In genomic region chr1:162689745-162690671, GRCh38 we compare ENCODE assay signal across 10 cellular contexts. TPM values are rescaled to one million over a fixed set of nuclear protein-coding genes. Genes with fewer than 3 reads are reported as not detected.
DNase-seq lines count a peak whose midpoint lies in the region; ATAC-seq, FAIRE-seq and TF ChIP-seq lines count a peak whose summit lies in the region.
"Had no signal": no experiment of that assay in that cellular context is flagged by ENCODE, and none has a peak within 500 bp of the region (broad histone marks: within the 10 kb centered on the region; RNA-seq: fewer than 3 reads in every experiment).

No MANE protein-coding gene starts in this region.

- no peaks in the 10 kb centered on the region for H3K9me1 ChIP-seq in endothelial cell of umbilical vein (replicated peaks; ENCODE audit: control insufficient read depth, extremely low read depth, insufficient read depth, low read length)

- peak overlapping the region; percentile 59 for H3K27ac ChIP-seq in A673 (ENCODE audit: low read depth, low read length, poor library complexity, severe bottlenecking)
- H3K27ac ChIP-seq in endothelial cell of umbilical vein (ENCODE audit: insufficient read depth, low read depth, low read length): peak overlapping the region; percentile 64
- H3K27ac ChIP-seq in muscle layer of colon (ENCODE audit: low read depth, low read length): peak overlapping the region; percentile 97

- no peak for TF ChIP-seq CTCF in A673 (conservative IDR thresholded peaks at IDR 0.05; ENCODE audit: low read depth, low read length)
- TF ChIP-seq CTCF in endothelial cell of umbilical vein (IDR thresholded peaks at IDR 0.05; ENCODE audit: extremely low read depth in 1 of 2, insufficient read depth in 1 of 2, low read depth in 1 of 2, low read length in 2 of 2): no peak

- peak overlapping the region; percentile 36 for H2AFZ ChIP-seq in endothelial cell of umbilical vein (ENCODE audit: low read depth, low read length)

- CTCF ChIA-PET in A673 (lab: Charles Lee) (interaction anchor here (0.6 to 0.8 kb wide), 2 partner anchors 58 to 176 kb away, joined by 3 to 10 read pairs; no protein-coding TSS in a partner anchor), endothelial cell of umbilical vein (lab: Charles Lee) (interaction anchor here (0.8 to 4.5 kb wide), 11 partner anchors 9 to 110 kb away, joined by 3 to 20 read pairs (median 4); no protein-coding TSS in a partner anchor)

- DNase-seq in A673 (ENCODE audit: low spot score): peak; percentile 41
- DNase-seq in NCI-H2029 treated with DMSO at 0.1 percent for 48 hours (lab: John Stamatoyannopoulos, UW): peak; percentile 45
- DNase-seq in endothelial cell of umbilical vein (ENCODE audit: low read depth, low spot score): peak; percentile 54
- no peak for DNase-seq in RPMI8226
- no peak for DNase-seq in C1 segment of cervical spinal cord (lab: John Stamatoyannopoulos, UW)
- DNase-seq in stimulated activated CD4-positive, alpha-beta T cell treated with anti-CD3 and anti-CD28 coated beads, Interleukin-4, amount 100 ng/mL, for 4 hours: no peak
- DNase-seq: activated naive CD8-positive, alpha-beta T cell treated with anti-CD3 and anti-CD28 coated beads, Interleukin-2, amount 10 ng/mL, durations not matched to agents 7 days and 5 days had no signal

- no peak overlapping the region for H3K4me3 ChIP-seq in A673 (ENCODE audit: low read depth, low read length, poor library complexity, severe bottlenecking)
- no peak overlapping the region for H3K4me3 ChIP-seq in endothelial cell of umbilical vein (replicated peaks in 1 of 3; ENCODE audit: insufficient read depth in 1 of 3, low read depth in 1 of 3, low read length in 3 of 3)
- no peak overlapping the region for H3K4me3 ChIP-seq in muscle layer of colon (ENCODE audit: low read depth in 1 of 2, low read length in 2 of 2)

- H3K9ac ChIP-seq in endothelial cell of umbilical vein (replicated peaks; ENCODE audit: extremely low read depth, insufficient read depth, low read length): peak overlapping the region; percentile 26
- H3K9ac ChIP-seq in muscle layer of colon (ENCODE audit: low read length): no peak overlapping the region

- ATAC-seq in GM19324 (IDR thresholded peaks at IDR 0.05; ENCODE audit: low FRiP score, unreplicated experiment): no peak

- no peaks in the 10 kb centered on the region for H3K27me3 ChIP-seq in A673 (replicated peaks; ENCODE audit: insufficient read depth, low read depth, low read length, poor library complexity)
- no peaks in the 10 kb centered on the region for H3K27me3 ChIP-seq in endothelial cell of umbilical vein (ENCODE audit: control insufficient read depth in 2 of 2, insufficient read depth in 2 of 2, low read length in 2 of 2)
- H3K27me3 ChIP-seq in muscle layer of colon (ENCODE audit: control insufficient read depth in 1 of 2, insufficient read depth in 2 of 2, low read length in 2 of 2): no peaks in the 10 kb centered on the region

- H3K4me1 ChIP-seq in A673 (ENCODE audit: insufficient read depth, low read length, poor library complexity, severe bottlenecking) (peaks cover 30% of the 10 kb centered on the region), endothelial cell of umbilical vein (ENCODE audit: control insufficient read depth, extremely low read depth, insufficient read depth, low read length) (peaks cover 29% of the 10 kb centered on the region), muscle layer of colon (ENCODE audit: insufficient read depth, low read length) (peaks cover 90% of the 10 kb centered on the region)

- POLR2A ChIA-PET in A673 (lab: Charles Lee; ENCODE audit: low non-redundant PET): no interaction called here
- POLR2A ChIA-PET in endothelial cell of umbilical vein (lab: Charles Lee): interaction anchor here (0.7 to 1.3 kb wide), 4 partner anchors 14 to 184 kb away, joined by 3 to 5 read pairs (median 3); partner anchors contain the start of gene DDR2

- BruUV-seq in A673 (replicated peaks; lab: Mats Ljungman, UMichigan): no TSS peak
- no TSS peak for BruUV-seq in endothelial cell of umbilical vein (replicated peaks; lab: Mats Ljungman, UMichigan)

- FAIRE-seq in endothelial cell of umbilical vein (lab: Jason Lieb, UNC): no peak
- FAIRE-seq: HTR-8/SVneo had no signal

- dilution Hi-C loops in endothelial cell of umbilical vein (cut with MboI; ENCODE audit: extremely low pct_ligation_motif_present, low sequenced_read_pairs): no loop called here

- peak overlapping the region; percentile 54 for H3K4me2 ChIP-seq in endothelial cell of umbilical vein (ENCODE audit: insufficient read depth, low read length)

- H3K9me3 ChIP-seq in A673 (ENCODE audit: low read depth, low read length, poor library complexity, severe bottlenecking) (no peaks in the 10 kb centered on the region), endothelial cell of umbilical vein (replicated peaks; ENCODE audit: control insufficient read depth, insufficient read depth, low read length) (no peaks in the 10 kb centered on the region), muscle layer of colon (ENCODE audit: low read length) (no peaks in the 10 kb centered on the region)

- H3K79me2 ChIP-seq in endothelial cell of umbilical vein (ENCODE audit: control insufficient read depth, insufficient read depth, low read length): peaks cover 6% of the 10 kb centered on the region

- intact Hi-C loops in A673 (cut with micrococcal nuclease; ENCODE audit: unreplicated experiment): no loop called here
- intact Hi-C loops in endothelial cell of umbilical vein (cut with micrococcal nuclease): loop anchor here (2.0 kb wide), 2 partner anchors 57 to 67 kb away; partner anchors contain the start of gene DDR2

- H4K20me1 ChIP-seq in endothelial cell of umbilical vein (replicated peaks; ENCODE audit: control insufficient read depth, extremely low read depth, insufficient read depth, low read length): no peaks in the 10 kb centered on the region

- no peak for TF ChIP-seq POLR2A in endothelial cell of umbilical vein (IDR thresholded peaks at IDR 0.05; ENCODE audit: low read depth, low read length)

- peaks cover 5% of the 10 kb centered on the region for H3K36me3 ChIP-seq in A673 (ENCODE audit: insufficient read depth, low read length, poor library complexity, severe bottlenecking)
- H3K36me3 ChIP-seq in endothelial cell of umbilical vein (ENCODE audit: control insufficient read depth in 2 of 2, extremely low read depth in 1 of 2, insufficient read depth in 2 of 2, low read length in 2 of 2): no peaks in the 10 kb centered on the region
- H3K36me3 ChIP-seq in muscle layer of colon (ENCODE audit: insufficient read depth, low read length): no peaks in the 10 kb centered on the region

TF ChIP-seq in endothelial cell of umbilical vein, 7 proteins besides CTCF, POLR2A, EP300 and RAD21:
- TF ChIP-seq POLR2AphosphoS5 (IDR thresholded peaks at IDR 0.05; ENCODE audit: insufficient read depth, low read depth, low read length) (no peak), FOS (IDR thresholded peaks at IDR 0.05; ENCODE audit: borderline replicate concordance, insufficient read depth, low read length) (no peak), GATA2 (IDR thresholded peaks at IDR 0.05; ENCODE audit: insufficient read depth, insufficient read length, low read depth, low read length) (no peak), JUN (IDR thresholded peaks at IDR 0.05; ENCODE audit: borderline replicate concordance, insufficient read depth, insufficient read length, low read depth) (no peak), MYC (IDR thresholded peaks at IDR 0.05; ENCODE audit: low read depth, low read length) (no peak), EZH2 (IDR thresholded peaks at IDR 0.05; ENCODE audit: borderline replicate concordance, low read depth, low read length, severe bottlenecking) (no peak)
- TF ChIP-seq, protein P1, sequence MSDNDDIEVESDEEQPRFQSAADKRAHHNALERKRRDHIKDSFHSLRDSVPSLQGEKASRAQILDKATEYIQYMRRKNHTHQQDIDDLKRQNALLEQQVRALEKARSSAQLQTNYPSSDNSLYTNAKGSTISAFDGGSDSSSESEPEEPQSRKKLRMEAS (IDR thresholded peaks at IDR 0.05; ENCODE audit: insufficient read depth, insufficient read length): no peak
TF ChIP-seq in endothelial cell of umbilical vein: peak in this region for 0.

RNA-seq across cellular contexts. Expression of gene DDR2, which starts 57.7 kb away (rescaled TPM):
- total RNA-seq in A673 (2021) (121 and 145 TPM in 2 replicates), endothelial cell of umbilical vein (22.7 and 30.8 TPM in 2 replicates)
- polyA plus RNA-seq in endothelial cell of umbilical vein: 20.0 and 27.8 TPM in 2 replicates
- polyA plus RNA-seq in endothelial cell of umbilical vein (2011; cell fraction: cytosol; rRNA removed): 14.9 and 15.1 TPM in 2 replicates
- polyA plus RNA-seq in endothelial cell of umbilical vein (2011; cell fraction: nucleus; rRNA removed): 39.0 and 44.2 TPM in 2 replicates
- 22.3 and 27.9 TPM in 2 replicates for polyA plus RNA-seq in endothelial cell of umbilical vein (2012)
- polyA minus RNA-seq in endothelial cell of umbilical vein: 124 and 127 TPM in 2 replicates
- polyA minus RNA-seq in endothelial cell of umbilical vein (2011; cell fraction: cytosol; rRNA and poly(A)+ RNA removed): 1.1 TPM
- 63.0 and 94.2 TPM in 2 replicates for polyA minus RNA-seq in endothelial cell of umbilical vein (2011; cell fraction: nucleus; rRNA and poly(A)+ RNA removed)

Comparison
In these comparisons a context has a peak if more than half of its experiments do, and no peak if none do; other contexts are left out.
1. DNase-seq: peak in A673 (single experiment), NCI-H2029 treated with DMSO at 0.1 percent for 48 hours (single experiment) and endothelial cell of umbilical vein (single experiment); none in RPMI8226 (single experiment), C1 segment of cervical spinal cord (0 of 14) and stimulated activated CD4-positive, alpha-beta T cell treated with anti-CD3 and anti-CD28 coated beads, Interleukin-4, amount 100 ng/mL, for 4 hours (0 of 2).
2. Peak in every context shown above with its lines, with median percentiles within 50 percentile points of each other: H3K27ac ChIP-seq.